In the genomic region with DNA sequence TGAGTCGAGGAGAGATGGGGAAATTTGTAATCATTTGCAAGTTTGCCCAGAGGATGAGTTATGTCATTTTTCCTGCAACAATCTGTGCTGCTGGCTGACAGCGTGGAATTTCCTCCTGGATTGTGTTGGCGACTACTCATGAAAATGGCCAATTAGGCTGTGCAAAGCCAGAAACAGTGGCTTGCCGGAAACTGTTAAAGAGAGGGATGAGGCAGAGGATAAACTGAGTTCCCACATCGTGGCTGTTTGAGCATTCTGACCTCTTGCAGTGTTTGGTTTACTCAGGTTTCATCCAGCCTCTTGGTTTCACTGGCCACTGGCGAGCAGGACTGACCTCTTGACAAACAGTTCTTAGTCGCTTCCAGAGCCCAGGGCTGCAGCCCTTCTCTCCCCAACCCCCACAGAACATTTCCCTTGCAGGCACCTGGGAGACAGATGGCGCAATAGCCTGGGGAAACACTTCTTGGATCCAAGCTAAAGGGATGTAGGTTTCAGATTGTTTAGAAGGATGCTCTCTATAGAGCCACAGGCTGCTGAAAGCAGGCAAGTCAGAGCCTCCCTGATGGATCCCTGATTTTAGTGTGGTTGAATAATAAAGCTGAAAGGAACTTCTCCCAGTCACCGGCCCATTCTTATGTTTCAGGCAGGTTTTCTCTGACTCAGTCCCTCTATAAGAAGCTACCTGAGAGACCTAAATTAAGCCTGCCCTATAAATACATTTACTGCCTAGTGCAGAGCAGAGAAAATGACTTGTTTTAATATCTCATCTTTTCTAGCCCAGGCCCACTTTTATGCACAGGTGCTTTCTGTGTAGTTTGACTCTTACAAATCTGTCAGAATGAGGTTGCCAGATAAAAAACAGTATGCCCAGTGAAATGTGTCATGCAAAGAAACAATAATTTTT, we compare ENCODE assay signal across 8 cellular contexts.
DNase-seq lines count a peak whose midpoint lies in the region; ATAC-seq and TF ChIP-seq lines count a peak whose summit lies in the region.

No MANE protein-coding gene starts in this region.

- H3K27ac Mint-ChIP-seq in activated naive CD4-positive, alpha-beta T cell treated with anti-CD3 and anti-CD28 coated beads for 36 hours, result no peak overlapping the region

- no peaks in the 10 kb centered on the region for H3K27me3 ChIP-seq in lung (ENCODE audit: control insufficient read depth, insufficient read depth)

- intact Hi-C loops in activated naive CD4-positive, alpha-beta T cell treated with anti-CD3 and anti-CD28 coated beads for 36 hours (cut with micrococcal nuclease), result no loop called here

- H3K4me3 ChIP-seq in cardiac fibroblast (replicated peaks in 1 of 2; ENCODE audit: low read depth in 2 of 2, low read length in 2 of 2), result peak overlapping the region in 1 of 2 donors; percentile 12
- no peak overlapping the region for H3K4me3 ChIP-seq in lung

- 40 to 69% methylated on average over 9 of the region's 9 CpGs for WGBS in lung, 2 donors

- no peaks in the 10 kb centered on the region for H3K4me1 ChIP-seq in lung (ENCODE audit: control insufficient read depth in 2 of 2, insufficient read depth in 2 of 2, low read length in 2 of 2)

- no peaks in the 10 kb centered on the region for H3K36me3 Mint-ChIP-seq in activated naive CD4-positive, alpha-beta T cell treated with anti-CD3 and anti-CD28 coated beads for 36 hours (ENCODE audit: low read depth)

- TF ChIP-seq CTCF in cardiac fibroblast (IDR thresholded peaks at IDR 0.05; ENCODE audit: low read depth, low read length) (no peak), lung (IDR thresholded peaks at IDR 0.05; ENCODE audit: control extremely low read depth, extremely low read depth) (no peak)

- in situ Hi-C loops in ACHN (cut with HindIII; ENCODE audit: low pct_ligation_motif_present, low pct_unique_long_range_greater_than_20kb, low sequenced_read_pairs), result no loop called here

- ATAC-seq in lung (ENCODE audit: insufficient read depth, low FRiP score) (peak; percentile 54), GM19023 (IDR thresholded peaks at IDR 0.05; ENCODE audit: unreplicated experiment) (no peak), GM21447 (IDR thresholded peaks at IDR 0.05; ENCODE audit: unreplicated experiment) (no peak)

- no peak overlapping the region for H3K4me3 Mint-ChIP-seq in activated naive CD4-positive, alpha-beta T cell treated with anti-CD3 and anti-CD28 coated beads for 36 hours

- H3K4me1 Mint-ChIP-seq in activated naive CD4-positive, alpha-beta T cell treated with anti-CD3 and anti-CD28 coated beads for 36 hours (ENCODE audit: low read depth), result no peaks in the 10 kb centered on the region

- DNase-seq in ACHN (peak; percentile 55), NCI-H1092 treated with DMSO at 0.1 percent for 48 hours (lab: John Stamatoyannopoulos, UW) (peak; percentile 57), cardiac fibroblast (ENCODE audit: low read depth in 2 of 2) (peak; percentile 69 to 90), lung (ENCODE audit: low spot score) (no peak)
- DNase-seq in activated effector memory CD4-positive, alpha-beta T cell treated with anti-CD3 and anti-CD28 coated beads, Interleukin-2, amount 50 U/mL, for 16 hours, result no peak
- DNase-seq in activated naive CD4-positive, alpha-beta T cell treated with anti-CD3 and anti-CD28 coated beads for 36 hours, result no peak

- peaks cover 7% of the 10 kb centered on the region for H3K9me3 Mint-ChIP-seq in activated naive CD4-positive, alpha-beta T cell treated with anti-CD3 and anti-CD28 coated beads for 36 hours

- no peaks in the 10 kb centered on the region for H3K36me3 ChIP-seq in lung (ENCODE audit: control insufficient read depth in 2 of 2, insufficient read depth in 2 of 2, low read length in 2 of 2)

- no peak overlapping the region for H3K27ac ChIP-seq in lung (ENCODE audit: low read depth in 1 of 2, low read length in 1 of 2)

- H3K9me3 ChIP-seq in lung (ENCODE audit: control insufficient read depth in 2 of 2, insufficient read depth in 1 of 2, low read length in 1 of 2), result no peaks in the 10 kb centered on the region

- CTCF ChIA-PET in activated naive CD4-positive, alpha-beta T cell treated with anti-CD3 and anti-CD28 coated beads for 36 hours (lab: Charles Lee), result no interaction called here

- H3K27me3 Mint-ChIP-seq in activated naive CD4-positive, alpha-beta T cell treated with anti-CD3 and anti-CD28 coated beads for 36 hours (ENCODE audit: low read depth), result peaks cover 2% of the 10 kb centered on the region

Comparison
In these comparisons a context has a peak if more than half of its experiments do, and no peak if none do; other contexts are left out.
1. DNase-seq: peak in ACHN (single experiment), NCI-H1092 treated with DMSO at 0.1 percent for 48 hours (single experiment) and cardiac fibroblast (2 of 2); none in lung (single experiment), activated effector memory CD4-positive, alpha-beta T cell treated with anti-CD3 and anti-CD28 coated beads, Interleukin-2, amount 50 U/mL, for 16 hours (single experiment) and activated naive CD4-positive, alpha-beta T cell treated with anti-CD3 and anti-CD28 coated beads for 36 hours (single experiment).